In genomic region chr11:44343778-44344424, GRCh38 we compare ENCODE assay signal across 7 cellular contexts. TPM values are rescaled to one million over a fixed set of nuclear protein-coding genes. Genes with fewer than 3 reads are reported as not detected.
"Had no signal": no experiment of that assay in that cellular context is flagged by ENCODE, and none has a peak within 500 bp of the region (broad histone marks: within the 10 kb centered on the region; RNA-seq: fewer than 3 reads in every experiment).

No MANE protein-coding gene starts in this region.

- H3K4me3 ChIP-seq: GM12878 had no signal

- DNase-seq: GDM1, GF-D8 had no signal

- FAIRE-seq: GM12878, GM12891, GM12892, GM18507, GM19239 had no signal

- ATAC-seq: GM12878 had no signal

RNA-seq across cellular contexts. Expression of gene ALX4, which starts 34.0 kb away (rescaled TPM):
- total RNA-seq: GM12878 had no signal
- polyA plus RNA-seq: GM12878 had no signal
